Comparison of ENCODE assay signal across 17 cellular contexts in genomic region chr10:24442234-24442633, GRCh38.
DNase-seq lines count a peak whose midpoint lies in the region; ATAC-seq, FAIRE-seq and TF ChIP-seq lines count a peak whose summit lies in the region.
"Had no signal": no experiment of that assay in that cellular context is flagged by ENCODE, and none has a peak within 500 bp of the region (broad histone marks: within the 10 kb centered on the region; RNA-seq: fewer than 3 reads in every experiment).

No MANE protein-coding gene starts in this region.

- no peaks in the 10 kb centered on the region for H3K27me3 ChIP-seq in astrocyte (ENCODE audit: insufficient read depth, low read length)
- no peaks in the 10 kb centered on the region for H3K27me3 ChIP-seq in smooth muscle cell (ENCODE audit: low read depth)
- no peaks in the 10 kb centered on the region for H3K27me3 ChIP-seq in mammary epithelial cell (ENCODE audit: insufficient read depth, low read length)
- H3K27me3 ChIP-seq: BE2C had no signal

- H3F3A ChIP-seq in smooth muscle cell (ENCODE audit: low read depth), result peaks cover 28% of the 10 kb centered on the region

- WGBS in smooth muscle cell (ENCODE audit: low lambda C conversion rate), result 97% methylated on average over 1 of the region's 1 CpG
- 100% methylated on average over 1 of the region's 1 CpG for WGBS in mammary epithelial cell (ENCODE audit: low coverage, missing lambda C conversion rate)

- dilution Hi-C loops in mammary epithelial cell (cut with HindIII; ENCODE audit: low sequenced_read_pairs), result no loop called here

- ATAC-seq in left lobe of liver (peak; percentile 85), HG03571 (IDR thresholded peaks at IDR 0.05; ENCODE audit: unreplicated experiment) (no peak)
- ATAC-seq: A549 had no signal

- H3K79me2 ChIP-seq in astrocyte (ENCODE audit: insufficient read depth, low read length) (no peaks in the 10 kb centered on the region), smooth muscle cell (ENCODE audit: low read depth) (no peaks in the 10 kb centered on the region), mammary epithelial cell (ENCODE audit: insufficient read depth, low read length) (peaks cover under 1% of the 10 kb centered on the region)

- FAIRE-seq in astrocyte (lab: Jason Lieb, UNC), result no peak
- FAIRE-seq: A549, GM18507, H1 had no signal

- H3K9me3 ChIP-seq in astrocyte (ENCODE audit: insufficient read depth, low read depth, low read length) (no peaks in the 10 kb centered on the region), smooth muscle cell (replicated peaks; ENCODE audit: low read depth) (no peaks in the 10 kb centered on the region), mammary epithelial cell (replicated peaks; ENCODE audit: insufficient read depth, low read length) (no peaks in the 10 kb centered on the region)
- H3K9me3 ChIP-seq: A549, BE2C, HAP-1 had no signal

- H3K36me3 ChIP-seq in astrocyte (ENCODE audit: insufficient read depth, low read length) (no peaks in the 10 kb centered on the region), smooth muscle cell (ENCODE audit: low read depth) (no peaks in the 10 kb centered on the region), mammary epithelial cell (ENCODE audit: insufficient read depth, low read length) (no peaks in the 10 kb centered on the region)
- H3K36me3 ChIP-seq: BE2C, HAP-1 had no signal

- H3K4me1 ChIP-seq in astrocyte (ENCODE audit: insufficient read depth, low read length) (peaks cover 48% of the 10 kb centered on the region), smooth muscle cell (ENCODE audit: low read depth) (peaks cover 32% of the 10 kb centered on the region), mammary epithelial cell (ENCODE audit: insufficient read depth, low read length) (peaks cover 20% of the 10 kb centered on the region)
- H3K4me1 ChIP-seq: A549, BE2C had no signal

- H3K4me3 Mint-ChIP-seq in astrocyte (ENCODE audit: unreplicated experiment) (peak overlapping the region; percentile 23), mesothelial cell of epicardium (no peak overlapping the region)
- H3K4me3 Mint-ChIP-seq: CD4-positive, alpha-beta memory T cell had no signal

- H3K27ac Mint-ChIP-seq in astrocyte (ENCODE audit: unreplicated experiment) (peak overlapping the region; percentile 98), mesothelial cell of epicardium (peak overlapping the region; percentile 55)
- H3K27ac Mint-ChIP-seq: CD4-positive, alpha-beta memory T cell had no signal

- H3K27me3 Mint-ChIP-seq in astrocyte (ENCODE audit: low read depth, unreplicated experiment) (no peaks in the 10 kb centered on the region), mesothelial cell of epicardium (ENCODE audit: low read depth) (no peaks in the 10 kb centered on the region)

- no TSS peak for BruUV-seq in mammary epithelial cell (replicated peaks; lab: Mats Ljungman, UMichigan)

- no peak overlapping the region for H3K9ac ChIP-seq in astrocyte (ENCODE audit: low read length)
- H3K9ac ChIP-seq in smooth muscle cell (ENCODE audit: low read depth), result peak overlapping the region; percentile 70
- H3K9ac ChIP-seq in mammary epithelial cell (ENCODE audit: insufficient read depth, low read length), result no peak overlapping the region

- H3K4me2 ChIP-seq in astrocyte (ENCODE audit: low read length), result no peak overlapping the region
- H3K4me2 ChIP-seq in smooth muscle cell, result no peak overlapping the region
- H3K4me2 ChIP-seq in mammary epithelial cell (ENCODE audit: insufficient read depth, low read depth, low read length), result no peak overlapping the region
- H3K4me2 ChIP-seq: A549 had no signal

- in situ Hi-C loops in mammary epithelial cell (cut with MboI; ENCODE audit: low sequenced_read_pairs in 2 of 2), result no loop called here

- peaks cover 73% of the 10 kb centered on the region for H3K4me1 Mint-ChIP-seq in astrocyte (ENCODE audit: low read depth, unreplicated experiment)
- peaks cover 31% of the 10 kb centered on the region for H3K4me1 Mint-ChIP-seq in mesothelial cell of epicardium
- H3K4me1 Mint-ChIP-seq: CD4-positive, alpha-beta memory T cell had no signal

- DNase-seq in astrocyte (ENCODE audit: low read depth) (no peak), left lobe of liver (ENCODE audit: low spot score) (no peak), mesothelial cell of epicardium (ENCODE audit: low spot score in 2 of 2, unreplicated experiment in 2 of 2) (no peak), smooth muscle cell (lab: John Stamatoyannopoulos, UW; ENCODE audit: unreplicated experiment) (no peak), NCI-H446 treated with DMSO at 0.1 percent for 48 hours (lab: John Stamatoyannopoulos, UW) (no peak), mammary epithelial cell (no peak)
- no peak for DNase-seq in stimulated activated naive CD4-positive, alpha-beta T cell treated with Interleukin-2 at 50 U/mL for 16 hours (lab: John Stamatoyannopoulos, UW)
- DNase-seq: BE2C; CD4-positive, alpha-beta memory T cell; KBM-7 had no signal

- H2AFZ ChIP-seq in astrocyte (ENCODE audit: low read depth, low read length), result no peak overlapping the region
- no peak overlapping the region for H2AFZ ChIP-seq in smooth muscle cell (ENCODE audit: low read depth)
- H2AFZ ChIP-seq in mammary epithelial cell (ENCODE audit: low read depth, low read length), result no peak overlapping the region

- H4K20me1 ChIP-seq in astrocyte (ENCODE audit: insufficient read depth, low read length) (no peaks in the 10 kb centered on the region), smooth muscle cell (ENCODE audit: low read depth) (no peaks in the 10 kb centered on the region), mammary epithelial cell (ENCODE audit: insufficient read depth, low read length) (no peaks in the 10 kb centered on the region)

- no peak overlapping the region for H3K4me3 ChIP-seq in astrocyte (ENCODE audit: insufficient read depth, low read depth, low read length)
- H3K4me3 ChIP-seq in smooth muscle cell, result no peak overlapping the region
- no peak overlapping the region for H3K4me3 ChIP-seq in mammary epithelial cell (replicated peaks in 1 of 3; ENCODE audit: insufficient read depth in 1 of 3, low read depth in 2 of 3, low read length in 3 of 3)
- H3K4me3 ChIP-seq: A549, HAP-1 had no signal

- H3K9me3 Mint-ChIP-seq in astrocyte (ENCODE audit: unreplicated experiment) (no peaks in the 10 kb centered on the region), mesothelial cell of epicardium (no peaks in the 10 kb centered on the region)

- CTCF ChIA-PET in mammary epithelial cell (lab: Charles Lee; ENCODE audit: low non-redundant PET), result no interaction called here

- no peak for TF ChIP-seq CTCF in astrocyte (IDR thresholded peaks at IDR 0.05; ENCODE audit: insufficient read depth, low read depth, low read length)
- no peak for TF ChIP-seq CTCF in mesothelial cell of epicardium (IDR thresholded peaks at IDR 0.05; ENCODE audit: unreplicated experiment)
- no peak for TF ChIP-seq CTCF in smooth muscle cell (IDR thresholded peaks at IDR 0.05; ENCODE audit: borderline replicate concordance, insufficient read depth, poor library complexity, severe bottlenecking)
- no peak for TF ChIP-seq CTCF in mammary epithelial cell (conservative IDR thresholded peaks at IDR 0.05 in 1 of 2, IDR thresholded peaks at IDR 0.05 in 1 of 2; ENCODE audit: extremely low read depth in 1 of 2, insufficient read depth in 1 of 2, low read depth in 1 of 2, low read length in 2 of 2)

- H3K36me3 Mint-ChIP-seq in astrocyte (ENCODE audit: low read depth, unreplicated experiment) (no peaks in the 10 kb centered on the region), mesothelial cell of epicardium (peaks cover 65% of the 10 kb centered on the region)

- peak overlapping the region; percentile 68 for H3K27ac ChIP-seq in astrocyte (ENCODE audit: low read depth, low read length)
- H3K27ac ChIP-seq in smooth muscle cell (ENCODE audit: low read depth), result peak overlapping the region; percentile 95
- H3K27ac ChIP-seq in mammary epithelial cell (ENCODE audit: insufficient read depth, low read depth, low read length), result no peak overlapping the region
- H3K27ac ChIP-seq: A549, C4-2B, HL-60 had no signal

- intact Hi-C loops in mammary epithelial cell (cut with micrococcal nuclease), result no loop called here
